ENCODE assay signal across 10 cellular contexts in genomic region chr17:20228860-20229259, GRCh38.
"Had no signal": no experiment of that assay in that cellular context is flagged by ENCODE, and none has a peak within 500 bp of the region (broad histone marks: within the 10 kb centered on the region; RNA-seq: fewer than 3 reads in every experiment).

No MANE protein-coding gene starts in this region.

- H3K36me3 ChIP-seq: brain microvascular endothelial cell, ovary had no signal

- H3K27ac ChIP-seq: brain microvascular endothelial cell, foreskin keratinocyte, ovary, transverse colon had no signal

- H3K4me3 ChIP-seq: ovary, transverse colon had no signal

- H3K27me3 ChIP-seq: brain microvascular endothelial cell, foreskin keratinocyte, ovary, transverse colon had no signal

- DNase-seq: activated CD4-positive, alpha-beta T cell treated with anti-CD3 and anti-CD28 coated beads, Interleukin-2, amount 50 U/mL, for 48 hours; activated naive CD4-positive, alpha-beta T cell; activated T-cell treated with anti-CD3 and anti-CD28 coated beads, Interleukin-2, amount 50 U/mL, for 48 hours; brain microvascular endothelial cell; cerebellar nuclear complex; foreskin keratinocyte; immature natural killer cell; left colon; ovary; transverse colon had no signal

- H3K9me3 ChIP-seq: ovary, transverse colon had no signal
